ENCODE assay signal across 8 cellular contexts in genomic region chr3:149657458-149657795, GRCh38. TPM values are rescaled to one million over a fixed set of nuclear protein-coding genes. Genes with fewer than 3 reads are reported as not detected.
A peak's percentile ranks its signal among the peaks of the same experiment; 100 is the strongest.
DNase-seq lines count a peak whose midpoint lies in the region; ATAC-seq and TF ChIP-seq lines count a peak whose summit lies in the region.

No MANE protein-coding gene starts in this region.

- 0 out of 2 replicates have a peak, but pooled peaks cover 10% of the 10 kb centered on the region for H3K36me3 ChIP-seq in GM23248 (ENCODE audit: low read depth)

- peaks cover 37% of the 10 kb centered on the region for H3F3A ChIP-seq in GM23248 (ENCODE audit: insufficient read depth)

- peak; percentile 86 for DNase-seq in GM23248
- DNase-seq in T-helper 2 cell treated with Interferon-gamma antibody and Interleukin-4, amounts not matched to agents 5 μg/mL and 100 μg/mL, for 36 hours (ENCODE audit: low spot score): peak; percentile 19
- DNase-seq in naive thymus-derived CD8-positive, alpha-beta T cell: peak in 1 of 10 donors; percentile 7
- no peak for DNase-seq in COLO668 (lab: John Stamatoyannopoulos, UW; ENCODE audit: unreplicated experiment)
- no peak for DNase-seq in NCI-H146 treated with DMSO at 0.1 percent for 48 hours (lab: John Stamatoyannopoulos, UW; ENCODE audit: unreplicated experiment)

- H3K27ac ChIP-seq in 22Rv1: peak overlapping the region; percentile 74
- H3K27ac ChIP-seq in GM23248: peak overlapping the region; percentile 87

- peak overlapping the region; percentile 78 for H2AFZ ChIP-seq in GM23248

- H3K9me3 ChIP-seq in GM23248 (ENCODE audit: low read depth): no peaks in the 10 kb centered on the region

- peak overlapping the region; percentile 95 for H3K9ac ChIP-seq in GM23248

- 0 to 1% methylated on average over 20 to 21 of the region's 21 CpGs for WGBS in GM23248 (ENCODE audit: low coverage in 1 of 2, low lambda C conversion rate in 2 of 2, missing lambda C conversion rate in 2 of 2), 2 experiments

- H3K9me3 Mint-ChIP-seq in T-helper 2 cell treated with Interferon-gamma antibody and Interleukin-4, amounts not matched to agents 5 μg/mL and 100 μg/mL, for 36 hours: no peaks in the 10 kb centered on the region
- H3K9me3 Mint-ChIP-seq in naive thymus-derived CD8-positive, alpha-beta T cell: peaks cover 0 to 2% (median 0%) of the 10 kb centered on the region in 9 donors

- peaks cover 9% of the 10 kb centered on the region for H3K4me1 Mint-ChIP-seq in T-helper 2 cell treated with Interferon-gamma antibody and Interleukin-4, amounts not matched to agents 5 μg/mL and 100 μg/mL, for 36 hours (ENCODE audit: low read depth)
- H3K4me1 Mint-ChIP-seq in naive thymus-derived CD8-positive, alpha-beta T cell: peaks cover 8 to 18% (median 14%) of the 10 kb centered on the region in 4 donors

- H3K27me3 ChIP-seq in GM23248 (replicated peaks; ENCODE audit: insufficient read depth): no peaks in the 10 kb centered on the region

- peaks cover 48% of the 10 kb centered on the region for H3K79me2 ChIP-seq in GM23248 (ENCODE audit: insufficient read depth)

- H3K4me1 ChIP-seq in GM23248 (ENCODE audit: insufficient read depth): peaks cover 38% of the 10 kb centered on the region

- POLR2A ChIA-PET in naive thymus-derived CD8-positive, alpha-beta T cell (lab: Charles Lee): no interaction called here

- in situ Hi-C loops in GM23248 (cut with MboI): no loop called here

- TF ChIP-seq CTCF in 22Rv1 (IDR thresholded peaks at IDR 0.05): no peak

- H3K4me3 ChIP-seq in GM23248: peak overlapping the region; percentile 96

- H4K20me1 ChIP-seq in GM23248 (ENCODE audit: insufficient read depth): peaks cover 3% of the 10 kb centered on the region; the same call in 1 of the 2 replicates

- H3K4me3 Mint-ChIP-seq in T-helper 2 cell treated with Interferon-gamma antibody and Interleukin-4, amounts not matched to agents 5 μg/mL and 100 μg/mL, for 36 hours: peak overlapping the region; percentile 91
- peak overlapping the region; percentile 67 to 87 (median 78) for H3K4me3 Mint-ChIP-seq in naive thymus-derived CD8-positive, alpha-beta T cell

- peak; percentile 66 for ATAC-seq in esophagus mucosa
- ATAC-seq in naive thymus-derived CD8-positive, alpha-beta T cell: peak; percentile 56 to 59
- ATAC-seq in GM19328 (IDR thresholded peaks at IDR 0.05; ENCODE audit: unreplicated experiment): no peak

- H3K4me2 ChIP-seq in GM23248 (ENCODE audit: unreplicated experiment): peak overlapping the region; percentile 92

- no peaks in the 10 kb centered on the region for H3K36me3 Mint-ChIP-seq in T-helper 2 cell treated with Interferon-gamma antibody and Interleukin-4, amounts not matched to agents 5 μg/mL and 100 μg/mL, for 36 hours (ENCODE audit: low read depth)
- H3K36me3 Mint-ChIP-seq in naive thymus-derived CD8-positive, alpha-beta T cell: peaks cover 0 to 3% (median 0%) of the 10 kb centered on the region in 3 donors

- peaks cover 32% of the 10 kb centered on the region for H3K27me3 Mint-ChIP-seq in T-helper 2 cell treated with Interferon-gamma antibody and Interleukin-4, amounts not matched to agents 5 μg/mL and 100 μg/mL, for 36 hours (ENCODE audit: low read depth)
- peaks cover 34 to 76% (median 53%) of the 10 kb centered on the region in 5 donors for H3K27me3 Mint-ChIP-seq in naive thymus-derived CD8-positive, alpha-beta T cell

- H3K9me2 ChIP-seq in GM23248 (ENCODE audit: insufficient read depth): no peaks in the 10 kb centered on the region

- H3K27ac Mint-ChIP-seq in T-helper 2 cell treated with Interferon-gamma antibody and Interleukin-4, amounts not matched to agents 5 μg/mL and 100 μg/mL, for 36 hours: peak overlapping the region; percentile 44
- peak overlapping the region in 2 of 10 donors; percentile 17 to 18 for H3K27ac Mint-ChIP-seq in naive thymus-derived CD8-positive, alpha-beta T cell

RNA-seq across cellular contexts. Expression of gene WWTR1, which starts 0.4 kb away (rescaled TPM):
- total RNA-seq in GM23248 (2014; rRNA removed; shearing (Covaris generic)): 53.3 and 57.4 TPM in 2 replicates
- polyA plus RNA-seq in GM23248 (2016; fragmentation: Nextera tagmentation; extraction: Ambion mirVana): 75.7 and 78.2 TPM in 2 replicates
- 30.7 TPM for total RNA-seq in esophagus mucosa
- under 1 TPM; 0.57 to 0.58 TPM for total RNA-seq in naive thymus-derived CD8-positive, alpha-beta T cell
- polyA plus RNA-seq in naive thymus-derived CD8-positive, alpha-beta T cell: under 1 TPM; 0.06 to 0.37 (median 0.10) TPM

Comparison
In these comparisons a context has a peak if more than half of its experiments do, and no peak if none do; other contexts are left out.
1. DNase-seq: peak in GM23248 (single experiment) and T-helper 2 cell treated with Interferon-gamma antibody and Interleukin-4, amounts not matched to agents 5 μg/mL and 100 μg/mL, for 36 hours (single experiment); none in COLO668 (single experiment) and NCI-H146 treated with DMSO at 0.1 percent for 48 hours (single experiment).
2. RNA of gene WWTR1, which starts 0.4 kb away (total RNA-seq): 53.3 to 57.4 TPM in GM23248 and 30.7 TPM in esophagus mucosa (single experiment); 0.57 to 0.58 TPM in naive thymus-derived CD8-positive, alpha-beta T cell; every median in the first group is over 10 times any median in the second.